Comparison of ENCODE assay signal across 27 cellular contexts in the genomic region with DNA sequence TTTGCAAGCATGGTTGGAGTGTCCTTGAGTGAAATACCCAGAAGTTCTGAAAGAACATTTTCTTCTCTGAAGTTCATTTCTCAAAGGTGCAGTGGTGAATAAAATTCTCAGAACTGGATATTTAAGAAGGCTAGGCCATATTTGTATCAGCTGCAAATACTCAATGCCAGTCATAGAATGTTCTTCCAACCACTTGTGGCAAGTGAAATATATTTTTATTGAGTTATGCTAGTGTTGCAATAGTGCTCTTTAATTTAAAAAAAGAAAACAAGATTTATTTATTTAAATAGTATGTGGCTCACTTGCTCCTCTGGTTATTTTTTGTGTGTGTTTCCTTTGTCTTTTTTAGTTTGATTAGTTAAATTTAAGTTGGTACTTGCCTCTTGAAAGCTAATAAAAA.
"Had no signal": no experiment of that assay in that cellular context is flagged by ENCODE, and none has a peak within 500 bp of the region (broad histone marks: within the 10 kb centered on the region; RNA-seq: fewer than 3 reads in every experiment).

No MANE protein-coding gene starts in this region.

- H3K27ac ChIP-seq: body of pancreas, cardiac muscle cell, coronary artery, pancreas, prostate gland, suprapubic skin, tibial artery had no signal

- H3K4me1 Mint-ChIP-seq: activated CD4-positive, alpha-beta T cell treated with anti-CD3 and anti-CD28 coated beads for 36 hours had no signal

- H3K9me3 ChIP-seq: body of pancreas, pancreas, prostate gland, suprapubic skin, tibial artery had no signal

- H3K4me3 Mint-ChIP-seq: activated CD4-positive, alpha-beta T cell treated with anti-CD3 and anti-CD28 coated beads for 36 hours; activated T-cell treated with anti-CD3 and anti-CD28 coated beads, Interleukin-2, amount 50 U/mL, for 72 hours; effector memory CD8-positive, alpha-beta T cell; naive B cell had no signal

- H3K27ac Mint-ChIP-seq: activated CD4-positive, alpha-beta T cell treated with anti-CD3 and anti-CD28 coated beads for 36 hours; activated naive CD4-positive, alpha-beta T cell treated with anti-CD3 and anti-CD28 coated beads, Interleukin-2, amount 50 U/mL, for 72 hours; activated T-cell treated with anti-CD3 and anti-CD28 coated beads, Interleukin-2, amount 50 U/mL, for 72 hours; naive B cell had no signal

- ATAC-seq: activated CD4-positive, alpha-beta T cell treated with anti-CD3 and anti-CD28 coated beads for 36 hours; activated naive CD4-positive, alpha-beta T cell treated with anti-CD3 and anti-CD28 coated beads, Interleukin-2, amount 50 U/mL, for 72 hours; activated T-cell treated with anti-CD3 and anti-CD28 coated beads, Interleukin-2, amount 50 U/mL, for 72 hours; body of pancreas; effector memory CD8-positive, alpha-beta T cell; esophagus mucosa; left cardiac atrium; pancreas; sciatic nerve had no signal

- H3K4me3 ChIP-seq: body of pancreas, cardiac muscle cell, coronary artery, pancreas, prostate gland, smooth muscle cell, suprapubic skin, tibial artery had no signal

- H3K36me3 ChIP-seq: cardiac muscle cell, prostate gland, suprapubic skin had no signal

- H3K4me1 ChIP-seq: pancreas, prostate gland, suprapubic skin, tibial artery had no signal

- H3K9me3 Mint-ChIP-seq: activated naive CD4-positive, alpha-beta T cell treated with anti-CD3 and anti-CD28 coated beads, Interleukin-2, amount 50 U/mL, for 72 hours; activated T-cell treated with anti-CD3 and anti-CD28 coated beads, Interleukin-2, amount 50 U/mL, for 72 hours; effector memory CD8-positive, alpha-beta T cell had no signal

- H3K4me2 ChIP-seq: smooth muscle cell had no signal

- DNase-seq: activated CD4-positive, alpha-beta T cell treated with anti-CD3 and anti-CD28 coated beads for 36 hours; activated CD4-positive, alpha-beta T cell treated with anti-CD3 and anti-CD28 coated beads, Interleukin-2, amount 50 U/mL, for 4 hours; activated CD4-positive, CD25-positive, alpha-beta regulatory T cell; activated naive CD4-positive, alpha-beta T cell; activated T-cell treated with anti-CD3 and anti-CD28 coated beads for 4 hours; activated T-cell treated with anti-CD3 and anti-CD28 coated beads, Interleukin-2, amount 50 U/mL, for 72 hours; aorta; body of pancreas; cerebellar nuclear complex; effector memory CD8-positive, alpha-beta T cell; islet precursor cell; left cardiac atrium; mammary epithelial cell; naive B cell; pancreas; retina; stimulated activated CD4-positive, alpha-beta T cell treated with anti-CD3 and anti-CD28 coated beads, Interleukin-1b, Interleukin-23, amount 100 ng/mL, for 48 hours; stimulated activated naive CD4-positive, alpha-beta T cell; tibial artery had no signal

- H3K27me3 ChIP-seq: body of pancreas, cardiac muscle cell, pancreas, suprapubic skin, tibial artery had no signal

- H3K27me3 Mint-ChIP-seq: activated CD4-positive, alpha-beta T cell treated with anti-CD3 and anti-CD28 coated beads for 36 hours; effector memory CD8-positive, alpha-beta T cell; naive B cell had no signal
